1 cellular context compared by ENCODE assay signal in the genomic region with DNA sequence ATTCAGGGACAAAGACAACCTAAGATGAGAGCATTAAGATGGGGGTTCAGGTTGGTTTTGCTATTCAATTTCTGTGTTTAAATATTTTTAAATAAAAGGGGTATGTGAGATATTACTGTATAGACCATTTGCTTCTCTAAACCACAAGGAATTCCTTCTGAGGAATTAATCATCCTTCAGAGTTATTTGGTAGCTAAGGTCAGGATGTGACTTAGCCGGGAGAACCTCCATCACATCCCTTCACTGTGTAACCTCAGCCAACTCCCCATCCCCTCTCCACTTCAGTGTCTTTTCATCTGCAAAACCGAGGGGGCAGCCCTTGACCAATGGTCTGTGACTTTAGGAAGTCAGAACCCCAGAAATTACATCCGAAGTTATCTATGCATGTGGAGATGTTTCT.
TF ChIP-seq lines count a peak whose summit lies in the region.

No MANE protein-coding gene starts in this region.

TF ChIP-seq in SK-N-SH, 30 proteins besides CTCF, POLR2A, EP300 and RAD21 (continued from another document):
- TF ChIP-seq, protein P1, sequence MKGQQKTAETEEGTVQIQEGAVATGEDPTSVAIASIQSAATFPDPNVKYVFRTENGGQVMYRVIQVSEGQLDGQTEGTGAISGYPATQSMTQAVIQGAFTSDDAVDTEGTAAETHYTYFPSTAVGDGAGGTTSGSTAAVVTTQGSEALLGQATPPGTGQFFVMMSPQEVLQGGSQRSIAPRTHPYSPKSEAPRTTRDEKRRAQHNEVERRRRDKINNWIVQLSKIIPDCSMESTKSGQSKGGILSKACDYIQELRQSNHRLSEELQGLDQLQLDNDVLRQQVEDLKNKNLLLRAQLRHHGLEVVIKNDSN (IDR thresholded peaks at IDR 0.05; ENCODE audit: borderline replicate concordance, low read depth) = no peak
